Comparison of ENCODE assay signal across 21 cellular contexts in genomic region chr1:211762206-211762605, GRCh38.
"Had no signal": no experiment of that assay in that cellular context is flagged by ENCODE, and none has a peak within 500 bp of the region (broad histone marks: within the 10 kb centered on the region; RNA-seq: fewer than 3 reads in every experiment).

No MANE protein-coding gene starts in this region.

- DNase-seq: immature natural killer cell; kidney; left colon; left lung; midbrain; mucosa of descending colon; naive thymus-derived CD4-positive, alpha-beta T cell; ovary; right lobe of liver; stimulated activated CD4-positive, alpha-beta T cell treated with anti-CD3 and anti-CD28 coated beads, Interleukin-1b, Interleukin-23, amount 100 ng/mL, for 48 hours; stimulated activated CD4-positive, alpha-beta T cell treated with anti-CD3 and anti-CD28 coated beads, Interleukin-2, amount 100 ng/mL, for 48 hours; stimulated activated CD4-positive, alpha-beta T cell treated with anti-CD3 and anti-CD28 coated beads, Interleukin-4, amount 100 ng/mL, for 4 hours; stimulated activated CD8-positive, alpha-beta memory T cell treated with anti-CD3 and anti-CD28 coated beads, Interleukin-4, amount 100 ng/mL, for 48 hours; stimulated activated naive CD4-positive, alpha-beta T cell treated with Interleukin-2 at 50 U/mL for 16 hours; stimulated activated naive CD8-positive, alpha-beta T cell treated with anti-CD3 and anti-CD28 coated beads, Interleukin-15, amount 100 ng/mL, for 72 hours; substantia nigra had no signal

- H3K27ac ChIP-seq: left lung, ovary, right atrium auricular region, right lobe of liver, tibial nerve, vagina had no signal

- H3K36me3 ChIP-seq: ovary, right atrium auricular region, vagina had no signal

- H3K4me1 ChIP-seq: left lung, tibial nerve, vagina had no signal

- H3K4me3 ChIP-seq: left lung, lung, mucosa of descending colon, ovary, right atrium auricular region, right lobe of liver, smooth muscle cell, tibial nerve, vagina had no signal

- H3K27me3 ChIP-seq: left lung, ovary, right atrium auricular region, right lobe of liver, tibial nerve, vagina had no signal

- H3K9me3 ChIP-seq: mucosa of descending colon, ovary had no signal
